Comparison of ENCODE assay signal across 8 cellular contexts in genomic region chr4:163332526-163333405, GRCh38. TPM values are rescaled to one million over a fixed set of nuclear protein-coding genes. Genes with fewer than 3 reads are reported as not detected.
A peak's percentile ranks its signal among the peaks of the same experiment; 100 is the strongest.
DNase-seq lines count a peak whose midpoint lies in the region; ATAC-seq and TF ChIP-seq lines count a peak whose summit lies in the region.

TSS of gene NPY1R (minus strand) at chr4:163332596. CDS start at chr4:163326554, 6,042 bp downstream.

- peaks cover 15 to 17% (median 15%) of the 10 kb centered on the region in 3 donors for H3K4me1 Mint-ChIP-seq in T-cell

- CTCF ChIA-PET in T-cell (lab: Charles Lee), result interaction anchor here in 1 of 2 donors (1.0 kb wide), 1 partner anchor 81 kb away, joined by 3 read pairs; no protein-coding TSS in a partner anchor

- no peaks in the 10 kb centered on the region for H3K9me3 Mint-ChIP-seq in T-cell

- no peaks in the 10 kb centered on the region for H3K36me3 Mint-ChIP-seq in T-cell

- H3K4me3 ChIP-seq in GM12865 (ENCODE audit: low read depth, low read length), result no peak within 1 kb of the TSS; the same call in 1 of the 2 replicates
- peak within 1 kb of the TSS; percentile 39 for H3K4me3 ChIP-seq in HAP-1

- H3K9me3 ChIP-seq in HAP-1, result no peaks in the 10 kb centered on the region

- no peaks in the 10 kb centered on the region for H3K27me3 ChIP-seq in HAP-1 (ENCODE audit: low read depth)

- H3K36me3 ChIP-seq in HAP-1 (replicated peaks), result no peaks in the 10 kb centered on the region

- POLR2A ChIA-PET in T-cell (lab: Charles Lee), result no interaction called here

- in situ Hi-C loops in HAP-1 (cut with MboI; ENCODE audit: low sequenced_read_pairs), result loop anchor here (25.0 kb wide), 1 partner anchor 270 kb away; no protein-coding TSS in a partner anchor

- H3K27ac Mint-ChIP-seq in T-cell, result no peak within 1 kb of the TSS

- H3K4me1 ChIP-seq in HAP-1, result peaks cover 8% of the 10 kb centered on the region; the same call in 1 of the 2 replicates

- H3K4me3 Mint-ChIP-seq in T-cell, result peak within 1 kb of the TSS; percentile 42 to 73 (median 44)

- ATAC-seq in T-cell (replicated peaks in 1 of 4), result no peak

- H3K27me3 Mint-ChIP-seq in T-cell, result peaks cover 49 to 55% of the 10 kb centered on the region in 2 donors

- peak; percentile 52 for TF ChIP-seq CTCF in GM12865 (IDR thresholded peaks at IDR 0.05; ENCODE audit: insufficient read depth, low read depth, low read length, missing control alignments)

- peak; percentile 64 for DNase-seq in GM12865 (ENCODE audit: low read depth)
- DNase-seq in HAP-1 (ENCODE audit: low spot score in 2 of 2), result peak; percentile 79 to 83
- peak; percentile 74 for DNase-seq in LoVo (ENCODE audit: low spot score)
- DNase-seq in T-cell, result peak in 1 of 34 experiments; percentile 10
- DNase-seq in dedifferentiated amniotic fluid mesenchymal stem cell (ENCODE audit: extremely low spot score), result peak; percentile 74
- DNase-seq in kidney tubule cell (ENCODE audit: low spot score), result peak; percentile 82
- peak; percentile 58 for DNase-seq in stimulated activated CD4-positive, alpha-beta T cell treated with anti-CD3 and anti-CD28 coated beads, Interleukin-15, amount 100 ng/mL, for 24 hours
- no peak for DNase-seq in effector CD4-positive, alpha-beta T cell

RNA-seq across cellular contexts. Expression of gene NPY1R, which starts in this region (rescaled TPM):
- under 1 TPM in 3 of 5 donors, not detected in 2; 0.12 to 0.57 (median 0.26) TPM for total RNA-seq in T-cell
